Comparison of ENCODE assay signal across 1 cellular context in genomic region chr5:81908771-81909170, GRCh38.
A peak's percentile ranks its signal among the peaks of the same experiment; 100 is the strongest.
TF ChIP-seq lines count a peak whose summit lies in the region.

No MANE protein-coding gene starts in this region.

TF ChIP-seq in K562, 482 proteins besides CTCF, POLR2A, EP300 and RAD21 (continued from another document and continues in another):
- no peak for TF ChIP-seq MGA (IDR thresholded peaks at IDR 0.05)
- TF ChIP-seq NFE2 (IDR thresholded peaks at IDR 0.05; ENCODE audit: low read depth) = no peak
- 0 out of 4 replicates have a peak, but pooled peaks of 1 of the 2 experiments have one; percentile 15 for TF ChIP-seq TRIM24 (IDR thresholded peaks at IDR 0.05)
- TF ChIP-seq CHAMP1 (IDR thresholded peaks at IDR 0.05) = no peak
- TF ChIP-seq PPARD (CRISPR knock-in tag; IDR thresholded peaks at IDR 0.05) = no peak
- no peak for TF ChIP-seq BMI1 (IDR thresholded peaks at IDR 0.05; ENCODE audit: low read length)
- peak; percentile 56; the same call in 1 of the 2 replicates for TF ChIP-seq SMARCE1 (IDR thresholded peaks at IDR 0.05)
- TF ChIP-seq ZNF436 (CRISPR knock-in tag; IDR thresholded peaks at IDR 0.05) = no peak
- peak; percentile 62 for TF ChIP-seq NFIC (IDR thresholded peaks at IDR 0.05)
- no peak for TF ChIP-seq TOE1 (IDR thresholded peaks at IDR 0.05; ENCODE audit: borderline replicate concordance)
- TF ChIP-seq TOE1 (CRISPR knock-in tag; IDR thresholded peaks at IDR 0.05; ENCODE audit: borderline replicate concordance, low read depth) = no peak
- TF ChIP-seq BHLHE40 (IDR thresholded peaks at IDR 0.05; ENCODE audit: low read length) = no peak
- TF ChIP-seq BACH1 (tag; IDR thresholded peaks at IDR 0.05) = no peak
- no peak for TF ChIP-seq ERF (CRISPR knock-in tag; IDR thresholded peaks at IDR 0.05)
- no peak for TF ChIP-seq ZNF12 (CRISPR knock-in tag; IDR thresholded peaks at IDR 0.05)
- TF ChIP-seq, protein P1, sequence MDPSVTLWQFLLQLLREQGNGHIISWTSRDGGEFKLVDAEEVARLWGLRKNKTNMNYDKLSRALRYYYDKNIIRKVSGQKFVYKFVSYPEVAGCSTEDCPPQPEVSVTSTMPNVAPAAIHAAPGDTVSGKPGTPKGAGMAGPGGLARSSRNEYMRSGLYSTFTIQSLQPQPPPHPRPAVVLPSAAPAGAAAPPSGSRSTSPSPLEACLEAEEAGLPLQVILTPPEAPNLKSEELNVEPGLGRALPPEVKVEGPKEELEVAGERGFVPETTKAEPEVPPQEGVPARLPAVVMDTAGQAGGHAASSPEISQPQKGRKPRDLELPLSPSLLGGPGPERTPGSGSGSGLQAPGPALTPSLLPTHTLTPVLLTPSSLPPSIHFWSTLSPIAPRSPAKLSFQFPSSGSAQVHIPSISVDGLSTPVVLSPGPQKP (CRISPR knock-in tag; IDR thresholded peaks at IDR 0.05) = no peak
- TF ChIP-seq, protein P2, sequence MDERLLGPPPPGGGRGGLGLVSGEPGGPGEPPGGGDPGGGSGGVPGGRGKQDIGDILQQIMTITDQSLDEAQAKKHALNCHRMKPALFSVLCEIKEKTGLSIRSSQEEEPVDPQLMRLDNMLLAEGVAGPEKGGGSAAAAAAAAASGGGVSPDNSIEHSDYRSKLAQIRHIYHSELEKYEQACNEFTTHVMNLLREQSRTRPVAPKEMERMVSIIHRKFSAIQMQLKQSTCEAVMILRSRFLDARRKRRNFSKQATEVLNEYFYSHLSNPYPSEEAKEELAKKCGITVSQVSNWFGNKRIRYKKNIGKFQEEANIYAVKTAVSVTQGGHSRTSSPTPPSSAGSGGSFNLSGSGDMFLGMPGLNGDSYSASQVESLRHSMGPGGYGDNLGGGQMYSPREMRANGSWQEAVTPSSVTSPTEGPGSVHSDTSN (CRISPR knock-in tag; IDR thresholded peaks at IDR 0.05; ENCODE audit: low read depth) = no peak
- TF ChIP-seq, protein P2 (tag; conservative IDR thresholded peaks at IDR 0.05; ENCODE audit: low read depth) = no peak
- peak; percentile 86 to 91 for TF ChIP-seq FOXA3 (CRISPR knock-in tag; conservative IDR thresholded peaks at IDR 0.05 in 1 of 2, IDR thresholded peaks at IDR 0.05 in 1 of 2)
- TF ChIP-seq, protein P3, sequence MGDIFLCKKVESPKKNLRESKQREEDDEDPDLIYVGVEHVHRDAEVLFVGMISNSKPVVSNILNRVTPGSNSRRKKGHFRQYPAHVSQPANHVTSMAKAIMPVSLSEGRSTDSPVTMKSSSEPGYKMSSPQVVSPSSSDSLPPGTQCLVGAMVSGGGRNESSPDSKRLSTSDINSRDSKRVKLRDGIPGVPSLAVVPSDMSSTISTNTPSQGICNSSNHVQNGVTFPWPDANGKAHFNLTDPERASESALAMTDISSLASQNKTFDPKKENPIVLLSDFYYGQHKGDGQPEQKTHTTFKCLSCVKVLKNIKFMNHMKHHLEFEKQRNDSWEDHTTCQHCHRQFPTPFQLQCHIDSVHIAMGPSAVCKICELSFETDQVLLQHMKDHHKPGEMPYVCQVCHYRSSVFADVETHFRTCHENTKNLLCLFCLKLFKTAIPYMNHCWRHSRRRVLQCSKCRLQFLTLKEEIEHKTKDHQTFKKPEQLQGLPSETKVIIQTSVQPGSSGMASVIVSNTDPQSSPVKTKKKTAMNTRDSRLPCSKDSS (IDR thresholded peaks at IDR 0.05; ENCODE audit: low read depth, partially characterized antibody) = no peak
- no peak for TF ChIP-seq ZBTB7A (IDR thresholded peaks at IDR 0.05; ENCODE audit: borderline replicate concordance, control insufficient read depth, low read depth, low read length)
- no peak for TF ChIP-seq HLTF (IDR thresholded peaks at IDR 0.05)
- TF ChIP-seq SMARCC2 (IDR thresholded peaks at IDR 0.05; ENCODE audit: low read depth) = 0 out of 2 replicates have a peak, but pooled peaks have one; percentile 27
- TF ChIP-seq ATF3 (IDR thresholded peaks at IDR 0.05) = 0 out of 2 replicates have a peak, but pooled peaks have one; percentile 13
- no peak for TF ChIP-seq ATF3 (CRISPR knock-in tag; conservative IDR thresholded peaks at IDR 0.05)
